In the genomic region with DNA sequence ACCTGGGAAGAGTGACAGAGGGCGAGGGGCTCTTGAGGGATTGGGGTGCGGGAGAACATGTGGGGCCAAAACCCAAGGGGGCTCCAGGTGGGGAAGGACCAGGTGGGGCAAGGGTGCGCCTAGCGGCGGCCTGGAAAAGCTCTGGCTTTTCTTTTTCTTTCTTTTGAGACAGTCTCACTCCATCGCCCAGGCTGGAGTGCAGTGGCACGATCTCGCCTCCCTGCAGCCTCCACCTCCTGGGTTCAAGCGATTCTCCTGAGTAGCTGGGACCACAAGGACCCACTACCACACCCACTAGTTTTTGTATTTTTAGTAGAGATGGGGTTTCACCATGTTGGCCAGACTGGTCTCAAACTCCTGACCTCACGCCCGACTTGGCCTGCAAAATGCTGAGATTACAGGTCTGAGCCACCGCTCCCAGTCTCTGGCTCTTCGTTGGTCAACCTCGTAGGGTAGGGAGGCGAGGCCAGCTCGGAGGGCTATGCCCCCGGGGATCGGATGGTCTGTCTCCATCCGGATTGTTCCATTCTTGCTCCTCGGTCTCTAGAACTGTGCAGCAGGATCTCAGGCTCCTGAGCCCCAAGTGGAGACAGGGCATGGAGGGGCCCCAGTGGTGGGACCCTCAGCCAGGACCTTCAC, we compare ENCODE assay signal across 9 cellular contexts. TPM values are rescaled to one million over a fixed set of nuclear protein-coding genes. Genes with fewer than 3 reads are reported as not detected.
DNase-seq lines count a peak whose midpoint lies in the region; ATAC-seq and TF ChIP-seq lines count a peak whose summit lies in the region.
"Had no signal": no experiment of that assay in that cellular context is flagged by ENCODE, and none has a peak within 500 bp of the region (broad histone marks: within the 10 kb centered on the region; RNA-seq: fewer than 3 reads in every experiment).

No MANE protein-coding gene starts in this region.

- POLR2A ChIA-PET in Caco-2 (lab: Charles Lee): no interaction called here

- ATAC-seq in HG03439 (IDR thresholded peaks at IDR 0.05; ENCODE audit: unreplicated experiment) (no peak), HG02642 (IDR thresholded peaks at IDR 0.05; ENCODE audit: poor library complexity, unreplicated experiment) (no peak)

- no peaks in the 10 kb centered on the region for H3K4me1 Mint-ChIP-seq in Caco-2 (ENCODE audit: low read depth, unreplicated experiment)

- peaks cover 11% of the 10 kb centered on the region for H3K9me3 Mint-ChIP-seq in Caco-2 (ENCODE audit: unreplicated experiment)

- no peak overlapping the region for H3K9ac ChIP-seq in KMS-11
- H3K9ac ChIP-seq in duodenal mucosa (ENCODE audit: low read depth in 1 of 2, low read length in 2 of 2): peak overlapping the region in 1 of 2 donors; percentile 75

- no TSS peak for BruUV-seq in Caco-2 (replicated peaks; lab: Mats Ljungman, UMichigan)

- no peak overlapping the region; the same call in 1 of the 2 replicates for H2AFZ ChIP-seq in KMS-11 (ENCODE audit: low read depth)
- H2AFZ ChIP-seq in osteoblast (ENCODE audit: low read length): no peak overlapping the region

- no peak for DNase-seq in Caco-2
- peak; percentile 78 for DNase-seq in osteoblast (ENCODE audit: insufficient read length, low spot score, missing footprints)
- DNase-seq in stimulated activated CD4-positive, alpha-beta T cell treated with anti-CD3 and anti-CD28 coated beads, Interleukin-2, amount 100 ng/mL, for 48 hours: no peak
- DNase-seq in NCI-H1092 treated with DMSO at 0.1 percent for 48 hours (lab: John Stamatoyannopoulos, UW): no peak
- DNase-seq: KBM-7 had no signal

- no peaks in the 10 kb centered on the region for H3K9me3 ChIP-seq in Caco-2
- peaks cover 0 to 13% of the 10 kb centered on the region in 2 donors for H3K9me3 ChIP-seq in duodenal mucosa (ENCODE audit: control insufficient read depth in 1 of 2, low read length in 2 of 2)
- peaks cover 7% of the 10 kb centered on the region for H3K9me3 ChIP-seq in osteoblast (ENCODE audit: low read depth, low read length)

- no peaks in the 10 kb centered on the region; the same call in 1 of the 2 replicates for H3K36me3 ChIP-seq in Caco-2 (ENCODE audit: control insufficient read depth, insufficient read depth, low read length)
- H3K36me3 ChIP-seq in KMS-11 (ENCODE audit: insufficient read depth): no peaks in the 10 kb centered on the region
- H3K36me3 ChIP-seq in duodenal mucosa (ENCODE audit: control insufficient read depth in 1 of 2, insufficient read depth in 2 of 2, low read length in 2 of 2): no peaks in the 10 kb centered on the region
- H3K36me3 ChIP-seq in osteoblast (ENCODE audit: insufficient read depth, low read length): peaks cover 16% of the 10 kb centered on the region

- no peaks in the 10 kb centered on the region for H3K27me3 Mint-ChIP-seq in Caco-2 (ENCODE audit: insufficient read depth, unreplicated experiment)

- H3K79me2 ChIP-seq in KMS-11 (ENCODE audit: insufficient read depth, low read depth) (peaks cover 31% of the 10 kb centered on the region), osteoblast (ENCODE audit: insufficient read depth, low read length) (peaks cover 28% of the 10 kb centered on the region)

- H3K27me3 ChIP-seq in Caco-2 (replicated peaks; ENCODE audit: control insufficient read depth, insufficient read depth, low read length) (no peaks in the 10 kb centered on the region), KMS-11 (ENCODE audit: insufficient read depth, low read depth) (no peaks in the 10 kb centered on the region), duodenal mucosa (ENCODE audit: control insufficient read depth in 1 of 2, insufficient read depth in 2 of 2, low read length in 2 of 2) (no peaks in the 10 kb centered on the region), osteoblast (ENCODE audit: insufficient read depth, low read length) (no peaks in the 10 kb centered on the region)

- H3K27ac ChIP-seq in KMS-11: peak overlapping the region; percentile 62; the same call in 1 of the 2 replicates
- H3K27ac ChIP-seq in duodenal mucosa (ENCODE audit: low read depth, low read length): no peak overlapping the region
- H3K27ac ChIP-seq in osteoblast (ENCODE audit: low read depth, low read length): no peak overlapping the region

- H3K4me1 ChIP-seq in Caco-2: no peaks in the 10 kb centered on the region
- peaks cover 24% of the 10 kb centered on the region for H3K4me1 ChIP-seq in KMS-11 (ENCODE audit: low read depth, poor library complexity, severe bottlenecking)
- peaks cover 10 to 26% of the 10 kb centered on the region in 2 donors for H3K4me1 ChIP-seq in duodenal mucosa (ENCODE audit: control insufficient read depth in 1 of 2, insufficient read depth in 2 of 2, low read length in 2 of 2)
- H3K4me1 ChIP-seq in osteoblast (ENCODE audit: insufficient read depth, low read length): peaks cover 16% of the 10 kb centered on the region

- CTCF ChIA-PET in Caco-2 (lab: Charles Lee): no interaction called here

- H4K20me1 ChIP-seq in KMS-11 (ENCODE audit: insufficient read depth) (peaks cover 4% of the 10 kb centered on the region), osteoblast (ENCODE audit: insufficient read depth, low read length) (peaks cover 29% of the 10 kb centered on the region)

- H3K4me2 ChIP-seq in KMS-11: peak overlapping the region; percentile 99
- H3K4me2 ChIP-seq in osteoblast (ENCODE audit: insufficient read depth, low read length): peak overlapping the region; percentile 96

- intact Hi-C loops in Caco-2 (cut with micrococcal nuclease; ENCODE audit: unreplicated experiment): loop anchor here (5.0 kb wide), 2 partner anchors 48 to 118 kb away; no protein-coding TSS in a partner anchor

- H3K4me3 Mint-ChIP-seq in Caco-2 (ENCODE audit: unreplicated experiment): no peak overlapping the region

- peaks cover 49% of the 10 kb centered on the region for H3K36me3 Mint-ChIP-seq in Caco-2 (ENCODE audit: insufficient read depth, unreplicated experiment)

- H3K4me3 ChIP-seq in Caco-2 (ENCODE audit: low read depth, low read length) (no peak overlapping the region), KMS-11 (IDR thresholded peaks at IDR 0.05; ENCODE audit: insufficient read depth, low read depth, low read length) (no peak overlapping the region), duodenal mucosa (ENCODE audit: low read depth in 1 of 2, low read length in 2 of 2) (peak overlapping the region; percentile 85 to 99), osteoblast (ENCODE audit: insufficient read depth, low read length) (peak overlapping the region; percentile 100)

- peak overlapping the region; percentile 48 for H3K27ac Mint-ChIP-seq in Caco-2 (ENCODE audit: unreplicated experiment)

- TF ChIP-seq CTCF in Caco-2 (IDR thresholded peaks at IDR 0.05; ENCODE audit: insufficient read depth in 1 of 2, low read depth in 1 of 2, low read length in 1 of 2, severe bottlenecking in 1 of 2, unreplicated experiment in 1 of 2): no peak
- TF ChIP-seq CTCF in KMS-11 (conservative IDR thresholded peaks at IDR 0.05; ENCODE audit: low read depth, low read length): peak; percentile 36
- TF ChIP-seq CTCF in osteoblast (IDR thresholded peaks at IDR 0.05; ENCODE audit: extremely low read depth, low read depth, low read length): no peak

RNA-seq across cellular contexts. Expression of gene GADD45B, which starts 3.7 kb away (rescaled TPM):
- total RNA-seq in Caco-2 (2022) (20.2 and 23.8 TPM in 2 replicates), osteoblast (41.8 and 46.3 TPM in 2 replicates)

RNA-seq across cellular contexts. Expression of gene LMNB2, which starts 22.9 kb away (rescaled TPM):
- 128 and 130 TPM in 2 replicates for total RNA-seq in Caco-2 (2022)
- 24.2 and 24.6 TPM in 2 replicates for total RNA-seq in osteoblast

RNA-seq across cellular contexts. Expression of gene TIMM13, which starts 52.3 kb away (rescaled TPM):
- total RNA-seq in Caco-2 (2022): 200 and 217 TPM in 2 replicates
- 27.7 and 27.9 TPM in 2 replicates for total RNA-seq in osteoblast

Comparison
In these comparisons a context has a peak if more than half of its experiments do, and no peak if none do; other contexts are left out.
1. H3K4me3 ChIP-seq: peak in duodenal mucosa (2 of 2) and osteoblast (single experiment); none in Caco-2 (single experiment) and KMS-11 (single experiment).